In genomic region chrX:18931972-18932371, GRCh38 we compare ENCODE assay signal across 8 cellular contexts. TPM values are rescaled to one million over a fixed set of nuclear protein-coding genes. Genes with fewer than 3 reads are reported as not detected.
DNase-seq lines count a peak whose midpoint lies in the region; ATAC-seq, FAIRE-seq and TF ChIP-seq lines count a peak whose summit lies in the region.

No MANE protein-coding gene starts in this region.

- no peaks in the 10 kb centered on the region for H3K79me2 ChIP-seq in K562 (ENCODE audit: control insufficient read depth, insufficient read depth, low read length)
- no peaks in the 10 kb centered on the region for H3K79me2 ChIP-seq in mesendoderm (ENCODE audit: control insufficient read depth, insufficient read depth, low read length)

- H3K36me3 ChIP-seq in K562 (ENCODE audit: control insufficient read depth, insufficient read depth, low read length) (peaks cover 38% of the 10 kb centered on the region; the same call in 1 of the 3 replicates), mesendoderm (ENCODE audit: control insufficient read depth, insufficient read depth, low read length) (no peaks in the 10 kb centered on the region), left lung (peaks cover 0 to 28% of the 10 kb centered on the region in 2 donors)

- H2BK120ac ChIP-seq in mesendoderm (ENCODE audit: low read depth, low read length), result no peak overlapping the region

- H3K27me3 ChIP-seq in K562 (ENCODE audit: control insufficient read depth in 2 of 2, insufficient read depth in 2 of 2, low read length in 2 of 2) (no peaks in the 10 kb centered on the region), mesendoderm (ENCODE audit: insufficient read depth, low read length, poor library complexity) (no peaks in the 10 kb centered on the region), left lung (no peaks in the 10 kb centered on the region)

- CTCF ChIA-PET in K562 (lab: Yijun Ruan, JAX; ENCODE audit: low intra/inter-chr PET ratio), result interaction anchor here (1.8 kb wide), 1 partner anchor 402 kb away, joined by 17 read pairs; no protein-coding TSS in a partner anchor

- no peak for TF ChIP-seq POLR2A in K562 (conservative IDR thresholded peaks at IDR 0.05)

- no peaks in the 10 kb centered on the region for H3K9me1 ChIP-seq in K562 (ENCODE audit: control insufficient read depth, insufficient read depth, low read length)

- no peaks in the 10 kb centered on the region for H3K4me1 ChIP-seq in K562 (replicated peaks in 1 of 2; ENCODE audit: control insufficient read depth in 2 of 2, insufficient read depth in 2 of 2, low read length in 2 of 2)
- no peaks in the 10 kb centered on the region for H3K4me1 ChIP-seq in mesendoderm (ENCODE audit: control insufficient read depth, low read depth, low read length)
- no peaks in the 10 kb centered on the region for H3K4me1 ChIP-seq in left lung

- peak; percentile 47 to 58 (median 49) for TF ChIP-seq CTCF in K562 (IDR thresholded peaks at IDR 0.05 in 2 of 3, conservative IDR thresholded peaks at IDR 0.05 in 1 of 3; ENCODE audit: insufficient read depth in 2 of 3, low read depth in 1 of 3, low read length in 3 of 3)
- no peak for TF ChIP-seq CTCF in left lung (IDR thresholded peaks at IDR 0.05)

- H4K20me1 ChIP-seq in K562 (replicated peaks; ENCODE audit: control insufficient read depth, insufficient read depth, low read length), result no peaks in the 10 kb centered on the region

- H4K5ac ChIP-seq in mesendoderm (ENCODE audit: low read length), result no peak overlapping the region

- H3K23ac ChIP-seq in mesendoderm (ENCODE audit: low read length), result no peak overlapping the region

- H4K8ac ChIP-seq in mesendoderm (ENCODE audit: low read depth, low read length), result no peak overlapping the region

- no TSS peak for BruUV-seq in K562 (replicated peaks; lab: Mats Ljungman, UMichigan)

- no peak overlapping the region for H3K56ac ChIP-seq in mesendoderm (ENCODE audit: low read length)

- H3K4ac ChIP-seq in mesendoderm (ENCODE audit: low read depth, low read length), result no peak overlapping the region

- H3K79me1 ChIP-seq in mesendoderm (ENCODE audit: low read length), result no peaks in the 10 kb centered on the region

- H3K9ac ChIP-seq in K562 (ENCODE audit: insufficient read depth in 1 of 2, low read depth in 2 of 2, low read length in 2 of 2) (no peak overlapping the region), mesendoderm (ENCODE audit: low read length) (no peak overlapping the region)

- no peaks in the 10 kb centered on the region for H3K9me3 ChIP-seq in K562 (replicated peaks; ENCODE audit: control insufficient read depth, insufficient read depth, low read depth, low read length)
- H3K9me3 ChIP-seq in left lung, result no peaks in the 10 kb centered on the region

- H3K27ac ChIP-seq in K562 (ENCODE audit: extremely low read depth, low read depth, low read length) (no peak overlapping the region), mesendoderm (ENCODE audit: low read depth, low read length) (no peak overlapping the region), left lung (no peak overlapping the region)

- POLR2A ChIA-PET in K562 (lab: Yijun Ruan, JAX), result interaction anchor here (1.2 kb wide), 1 partner anchor 25 kb away, joined by 5 read pairs; no protein-coding TSS in a partner anchor

- peak; percentile 28 to 47; a peak in 3 of 4 replicates for TF ChIP-seq RAD21 in K562 (CRISPR knock-in tag; conservative IDR thresholded peaks at IDR 0.05 in 1 of 2, IDR thresholded peaks at IDR 0.05 in 1 of 2)

- FAIRE-seq in K562 (lab: Jason Lieb, UNC), result no peak

- 89% methylated on average over 8 of the region's 9 CpGs for WGBS in K562 (ENCODE audit: insufficient coverage, low coverage, missing lambda C conversion rate)
- no CpG with 5 or more reads among the region's 9 CpGs for WGBS in mesendoderm (ENCODE audit: extremely low coverage, insufficient coverage, low lambda C conversion rate)

- H2AK5ac ChIP-seq in mesendoderm (ENCODE audit: low read length), result no peak overlapping the region

- in situ Hi-C loops in K562 (cut with MboI), result no loop called here

- no peak overlapping the region for H2AFZ ChIP-seq in K562 (ENCODE audit: low read depth, low read length)

- H3K18ac ChIP-seq in mesendoderm (ENCODE audit: low read length), result no peak overlapping the region

- H3K4me3 ChIP-seq in K562, result no peak overlapping the region
- H3K4me3 ChIP-seq in mesendoderm (ENCODE audit: low read length), result no peak overlapping the region
- no peak overlapping the region for H3K4me3 ChIP-seq in left lung

- no peak for TF ChIP-seq EP300 in K562 (IDR thresholded peaks at IDR 0.05; ENCODE audit: low read length)

- intact Hi-C loops in K562 (cut with micrococcal nuclease), result loop anchor here (5.0 kb wide), 1 partner anchor 400 kb away; no protein-coding TSS in a partner anchor
- intact Hi-C loops in left lung (cut with DNase I), result loop anchor here in 1 of 2 donors (10.0 kb wide), 1 partner anchor 403 kb away; no protein-coding TSS in a partner anchor

- H2BK15ac ChIP-seq in mesendoderm (replicated peaks; ENCODE audit: low read depth), result no peak overlapping the region

- DNase-seq in EL (peak; percentile 12), LHCN-M2 (ENCODE audit: low read depth) (peak; percentile 23), K562 (ENCODE audit: extremely low read depth in 1 of 4, low spot score in 3 of 4) (peak in 3 of 4 experiments; percentile 6 to 23 (median 19)), mesendoderm (peak; percentile 30), NCI-H2081 treated with DMSO at 0.1 percent for 48 hours (lab: John Stamatoyannopoulos, UW) (no peak), left lung (no peak)

- H2BK5ac ChIP-seq in mesendoderm (ENCODE audit: low read length), result no peak overlapping the region

- H3K4me2 ChIP-seq in K562 (ENCODE audit: insufficient read depth, low read length) (no peak overlapping the region), mesendoderm (ENCODE audit: low read length) (no peak overlapping the region)

- ATAC-seq in K562 (peak; percentile 85), GM19397 (IDR thresholded peaks at IDR 0.05; ENCODE audit: unreplicated experiment) (no peak), left lung (no peak), GM19467 (IDR thresholded peaks at IDR 0.05; ENCODE audit: unreplicated experiment) (no peak)

TF ChIP-seq in K562, 482 proteins besides CTCF, POLR2A, EP300 and RAD21:
- no peak for TF ChIP-seq PPARD (CRISPR knock-in tag; IDR thresholded peaks at IDR 0.05)
- 0 out of 2 replicates have a peak, but pooled peaks have one; percentile 22 for TF ChIP-seq SMC3 (conservative IDR thresholded peaks at IDR 0.05; ENCODE audit: insufficient read depth, low read depth, low read length)
- peak; percentile 82 for TF ChIP-seq ZBTB33 (CRISPR knock-in tag; IDR thresholded peaks at IDR 0.05)
- TF ChIP-seq DEAF1 (CRISPR knock-in tag; IDR thresholded peaks at IDR 0.05), result 0 out of 2 replicates have a peak, but pooled peaks have one; percentile 18

RNA-seq across cellular contexts. Expression of gene PHKA2, which starts 51.9 kb away (rescaled TPM):
- total RNA-seq in LHCN-M2 (2014; rRNA removed) (3.7 and 5.9 TPM in 2 replicates), K562 (2014; rRNA removed) (12.9 and 13.0 TPM in 2 replicates), K562 (2014; rRNA removed; fragmentation: Illumina TruSeq; extraction: Trizol) (12.7 and 12.8 TPM in 2 replicates), K562 (2015; rRNA removed; fragmentation: Illumina TruSeq; extraction: Trizol) (20.3 TPM in 2 replicates), K562 (2021) (24.7 and 27.9 TPM in 2 replicates), left lung (10 to 100 TPM; 26.1 to 30.2 TPM)
- polyA plus RNA-seq in LHCN-M2 (2012), result 6.2 TPM
- total RNA-seq in K562 (2011; cell fraction: chromatin; rRNA removed; ENCODE audit: low replicate concordance), result 143 and 236 TPM in 2 replicates
- 105 and 126 TPM in 2 replicates for total RNA-seq in K562 (2011; cell fraction: nucleolus; rRNA removed)
- total RNA-seq in K562 (2011; cell fraction: nucleoplasm; rRNA removed), result 86.7 and 114 TPM in 2 replicates
- polyA plus RNA-seq in K562 (2011; rRNA removed) (33.1 and 46.4 TPM in 2 replicates), K562 (2014; fragmentation: Illumina TruSeq; extraction: Trizol) (20.1 and 22.6 TPM in 2 replicates), K562 (2014; fragmentation: Nextera tagmentation; extraction: Ambion mirVana) (1 to 10 TPM; 2.8 to 2.9 TPM), K562 (2014; rRNA removed) (28.3 and 31.6 TPM in 2 replicates)
- polyA plus RNA-seq in K562 (2011; cell fraction: cytosol; rRNA removed), result 27.2 and 29.7 TPM in 2 replicates
- 399 and 428 TPM in 2 replicates for polyA plus RNA-seq in K562 (2011; cell fraction: nucleus; rRNA removed)
- polyA plus RNA-seq in K562 (2012), result 19.1 and 25.5 TPM in 2 replicates
- polyA minus RNA-seq in K562 (2011; rRNA and poly(A)+ RNA removed), result 35.8 and 38.4 TPM in 2 replicates
- polyA minus RNA-seq in K562 (2011; cell fraction: cytosol; rRNA and poly(A)+ RNA removed), result 20.4 and 35.1 TPM in 2 replicates
- 95.1 and 119 TPM in 2 replicates for polyA minus RNA-seq in K562 (2011; cell fraction: nucleus; rRNA and poly(A)+ RNA removed)
- polyA plus RNA-seq in mesendoderm (2013, experiment 1 of 2), result 6.9 TPM
- polyA plus RNA-seq in mesendoderm (2013, experiment 2 of 2), result 7.1 TPM

Comparison
In these comparisons a context has a peak if more than half of its experiments do, and no peak if none do; other contexts are left out.
1. DNase-seq: peak in EL (single experiment), LHCN-M2 (single experiment), K562 (3 of 4) and mesendoderm (single experiment); none in NCI-H2081 treated with DMSO at 0.1 percent for 48 hours (single experiment) and left lung (0 of 2).
2. CTCF ChIP-seq: peak in K562 (3 of 3); none in left lung (0 of 2).